In genomic region chr5:13830536-13830935, GRCh38 we compare ENCODE assay signal across 21 cellular contexts.
DNase-seq lines count a peak whose midpoint lies in the region; ATAC-seq and TF ChIP-seq lines count a peak whose summit lies in the region.
"Had no signal": no experiment of that assay in that cellular context is flagged by ENCODE, and none has a peak within 500 bp of the region (broad histone marks: within the 10 kb centered on the region; RNA-seq: fewer than 3 reads in every experiment).

No MANE protein-coding gene starts in this region.

- CTCF ChIA-PET in SK-N-SH (lab: Yijun Ruan, JAX) = no interaction called here

- peaks cover 21% of the 10 kb centered on the region for H3K9me3 Mint-ChIP-seq in GM23338

- H3K27me3 ChIP-seq in GM23338 (ENCODE audit: insufficient read depth) = no peaks in the 10 kb centered on the region
- H3K27me3 ChIP-seq in RWPE2 (ENCODE audit: insufficient read depth, poor library complexity, severe bottlenecking) = no peaks in the 10 kb centered on the region
- H3K27me3 ChIP-seq in mesendoderm (ENCODE audit: insufficient read depth, low read length, poor library complexity) = no peaks in the 10 kb centered on the region
- H3K27me3 ChIP-seq in SJCRH30 = no peaks in the 10 kb centered on the region
- H3K27me3 ChIP-seq in SK-N-SH (ENCODE audit: insufficient read depth) = no peaks in the 10 kb centered on the region

- no peak for DNase-seq in GM23338 (ENCODE audit: low spot score)
- DNase-seq in RWPE2 (ENCODE audit: low spot score) = no peak
- peak; percentile 88 for DNase-seq in epithelial cell of esophagus (ENCODE audit: low read depth)
- DNase-seq in mesendoderm = peak; percentile 10
- DNase-seq in SJCRH30 = no peak
- DNase-seq in SK-N-SH = no peak
- no peak for DNase-seq in Right ventricle myocardium inferior (ENCODE audit: missing footprints)
- DNase-seq: H9; HFFc6; IMR-90; MV-4-11; NCI-H2171; NCI-H345; NCI-H774; NK-92 treated with Interleukin-12 subunit alpha and Interleukin-12 subunit beta, amount 100 ng/mL, for 24 hours; Right ventricle myocardium superior had no signal

- H2BK5ac ChIP-seq in mesendoderm (ENCODE audit: low read length) = no peak overlapping the region

- no peak overlapping the region for H4K8ac ChIP-seq in mesendoderm (ENCODE audit: low read depth, low read length)

- H4K20me1 ChIP-seq in GM23338 (replicated peaks; ENCODE audit: insufficient read depth) (no peaks in the 10 kb centered on the region), SK-N-SH (ENCODE audit: insufficient read depth) (no peaks in the 10 kb centered on the region)

- H3K4me3 ChIP-seq in GM23338 (no peak overlapping the region), RWPE2 (ENCODE audit: severe bottlenecking) (no peak overlapping the region), epithelial cell of esophagus (ENCODE audit: low read length) (no peak overlapping the region), mesendoderm (ENCODE audit: low read length) (no peak overlapping the region), SJCRH30 (no peak overlapping the region), SK-N-SH (ENCODE audit: low read depth in 2 of 2, low read length in 1 of 2) (no peak overlapping the region)
- H3K4me3 ChIP-seq: A549, GM12878 had no signal

- ATAC-seq in GM23338 = peak; percentile 27; the same call in 2 of the 3 replicates
- peak; percentile 67 for ATAC-seq in RWPE2 (ENCODE audit: low read depth)
- ATAC-seq in Right ventricle myocardium inferior = no peak
- ATAC-seq: GM12878 had no signal

- H3K56ac ChIP-seq in mesendoderm (ENCODE audit: low read length) = no peak overlapping the region

- no peak for TF ChIP-seq RAD21 in SK-N-SH (IDR thresholded peaks at IDR 0.05; ENCODE audit: low read length)

- H3K36me3 Mint-ChIP-seq in GM23338 (ENCODE audit: low read depth) = peaks cover 16% of the 10 kb centered on the region
- H3K36me3 Mint-ChIP-seq: CD14-positive monocyte had no signal

- H3K79me2 ChIP-seq in GM23338 (replicated peaks; ENCODE audit: insufficient read depth) (no peaks in the 10 kb centered on the region), mesendoderm (ENCODE audit: control insufficient read depth, insufficient read depth, low read length) (no peaks in the 10 kb centered on the region), SK-N-SH (ENCODE audit: insufficient read depth) (no peaks in the 10 kb centered on the region)

- no peak overlapping the region for H3K23ac ChIP-seq in mesendoderm (ENCODE audit: low read length)

- peaks cover 4% of the 10 kb centered on the region; the same call in 1 of the 2 replicates for H3K4me1 ChIP-seq in GM23338 (ENCODE audit: insufficient read depth)
- H3K4me1 ChIP-seq in RWPE2 (ENCODE audit: insufficient read depth, poor library complexity, severe bottlenecking) = peaks cover 8% of the 10 kb centered on the region
- no peaks in the 10 kb centered on the region for H3K4me1 ChIP-seq in mesendoderm (ENCODE audit: control insufficient read depth, low read depth, low read length)
- no peaks in the 10 kb centered on the region for H3K4me1 ChIP-seq in SJCRH30
- H3K4me1 ChIP-seq in SK-N-SH (ENCODE audit: control insufficient read depth in 1 of 2, insufficient read depth in 2 of 2, low read depth in 1 of 2, low read length in 1 of 2) = no peaks in the 10 kb centered on the region
- H3K4me1 ChIP-seq: A549 had no signal

- H3K36me3 ChIP-seq in GM23338 (ENCODE audit: insufficient read depth) (no peaks in the 10 kb centered on the region), RWPE2 (ENCODE audit: low read depth) (no peaks in the 10 kb centered on the region), mesendoderm (ENCODE audit: control insufficient read depth, insufficient read depth, low read length) (no peaks in the 10 kb centered on the region), SJCRH30 (no peaks in the 10 kb centered on the region), SK-N-SH (replicated peaks in 1 of 2; ENCODE audit: control insufficient read depth in 1 of 2, insufficient read depth in 2 of 2, low read length in 1 of 2) (no peaks in the 10 kb centered on the region)

- peaks cover 12% of the 10 kb centered on the region for H3K4me1 Mint-ChIP-seq in GM23338
- H3K4me1 Mint-ChIP-seq: B cell, CD14-positive monocyte had no signal

- H4K5ac ChIP-seq in mesendoderm (ENCODE audit: low read length) = no peak overlapping the region

- POLR2A ChIA-PET in SK-N-SH (lab: Yijun Ruan, JAX) = no interaction called here

- H2AFZ ChIP-seq in GM23338 (no peak overlapping the region), SK-N-SH (ENCODE audit: low read depth) (no peak overlapping the region)

- H3K4me2 ChIP-seq in GM23338 = no peak overlapping the region
- H3K4me2 ChIP-seq in mesendoderm (ENCODE audit: low read length) = no peak overlapping the region
- no peak overlapping the region for H3K4me2 ChIP-seq in SK-N-SH
- H3K4me2 ChIP-seq: A549, KMS-11 had no signal

- H3K4ac ChIP-seq in mesendoderm (ENCODE audit: low read depth, low read length) = no peak overlapping the region

- no peak for TF ChIP-seq EP300 in SK-N-SH (IDR thresholded peaks at IDR 0.05; ENCODE audit: borderline replicate concordance in 1 of 2, low read depth in 1 of 2, low read length in 1 of 2)

- no peak overlapping the region for H2BK120ac ChIP-seq in mesendoderm (ENCODE audit: low read depth, low read length)

- no peak overlapping the region for H3K18ac ChIP-seq in mesendoderm (ENCODE audit: low read length)

- H3K9me3 ChIP-seq in RWPE2 (ENCODE audit: severe bottlenecking) = no peaks in the 10 kb centered on the region
- no peaks in the 10 kb centered on the region for H3K9me3 ChIP-seq in SJCRH30 (replicated peaks)
- H3K9me3 ChIP-seq in SK-N-SH = no peaks in the 10 kb centered on the region
- H3K9me3 ChIP-seq: A549 had no signal

- H3K4me3 Mint-ChIP-seq in GM23338 = no peak overlapping the region
- H3K4me3 Mint-ChIP-seq: B cell, CD14-positive monocyte, H9, HFFc6 had no signal

- no peak overlapping the region for H2BK15ac ChIP-seq in mesendoderm (replicated peaks; ENCODE audit: low read depth)

- H3K27ac ChIP-seq in GM23338 (ENCODE audit: low read depth) (no peak overlapping the region), RWPE2 (ENCODE audit: poor library complexity, severe bottlenecking) (peak overlapping the region; percentile 4), mesendoderm (ENCODE audit: low read depth, low read length) (no peak overlapping the region), SJCRH30 (no peak overlapping the region), SK-N-SH (ENCODE audit: low read depth in 2 of 2, low read length in 1 of 2) (no peak overlapping the region)
- H3K27ac ChIP-seq: A549, KMS-11 had no signal

- TF ChIP-seq CTCF in GM23338 (conservative IDR thresholded peaks at IDR 0.05; ENCODE audit: low read depth in 2 of 2) (no peak), RWPE2 (IDR thresholded peaks at IDR 0.05; ENCODE audit: poor library complexity, severe bottlenecking) (no peak), epithelial cell of esophagus (IDR thresholded peaks at IDR 0.05; ENCODE audit: insufficient read depth, low read depth, low read length, missing control alignments) (no peak), SK-N-SH (IDR thresholded peaks at IDR 0.05) (no peak)

- intact Hi-C loops in Right ventricle myocardium inferior (cut with DNase I) = no loop called here

- H3K9me2 ChIP-seq in GM23338 (ENCODE audit: insufficient read depth) (peaks cover 13% of the 10 kb centered on the region; the same call in 1 of the 2 replicates), SK-N-SH (no peaks in the 10 kb centered on the region)

- WGBS in mesendoderm (ENCODE audit: extremely low coverage, insufficient coverage, low lambda C conversion rate) = no CpG with 5 or more reads among the region's 9 CpGs
- WGBS in SK-N-SH (ENCODE audit: low lambda C conversion rate) = 11% methylated on average over 9 of the region's 9 CpGs

- no peak overlapping the region for H3K9ac ChIP-seq in mesendoderm (ENCODE audit: low read length)
- no peak overlapping the region for H3K9ac ChIP-seq in SK-N-SH
- H3K9ac ChIP-seq: KMS-11 had no signal

- H3F3A ChIP-seq in GM23338 (replicated peaks; ENCODE audit: low read depth) (no peaks in the 10 kb centered on the region), SK-N-SH (replicated peaks; ENCODE audit: insufficient read depth) (no peaks in the 10 kb centered on the region)

- no peaks in the 10 kb centered on the region for H3K79me1 ChIP-seq in mesendoderm (ENCODE audit: low read length)

- H2AK5ac ChIP-seq in mesendoderm (ENCODE audit: low read length) = no peak overlapping the region

- no peaks in the 10 kb centered on the region for H3K27me3 Mint-ChIP-seq in GM23338 (ENCODE audit: insufficient read depth, low read depth, poor library complexity)
- H3K27me3 Mint-ChIP-seq: B cell had no signal

- H3K27ac Mint-ChIP-seq in GM23338 = no peak overlapping the region
- H3K27ac Mint-ChIP-seq: B cell, CD14-positive monocyte, H9, HFFc6 had no signal

TF ChIP-seq in GM23338, 12 proteins besides CTCF, POLR2A, EP300 and RAD21 (continues in another document):
- TF ChIP-seq CREB1 (CRISPR knock-in tag; IDR thresholded peaks at IDR 0.05; ENCODE audit: low read depth) = no peak

TF ChIP-seq in SK-N-SH, 30 proteins besides CTCF, POLR2A, EP300 and RAD21 (continues in another document):
- no peak for TF ChIP-seq SMC3 (IDR thresholded peaks at IDR 0.05; ENCODE audit: low read depth, low read length)
- TF ChIP-seq USF1 (IDR thresholded peaks at IDR 0.05; ENCODE audit: borderline replicate concordance, low read depth) = no peak
- TF ChIP-seq ZBTB33 (IDR thresholded peaks at IDR 0.05; ENCODE audit: borderline replicate concordance, low read depth) = no peak
- TF ChIP-seq POLR2AphosphoS5 (IDR thresholded peaks at IDR 0.05; ENCODE audit: low read depth, low read length) = no peak
- TF ChIP-seq ELF1 (IDR thresholded peaks at IDR 0.05) = no peak
- TF ChIP-seq FOSL2 (IDR thresholded peaks at IDR 0.05; ENCODE audit: borderline replicate concordance, low read depth) = no peak

Comparison
In these comparisons a context has a peak if more than half of its experiments do, and no peak if none do; other contexts are left out.
1. DNase-seq: peak in epithelial cell of esophagus (single experiment) and mesendoderm (single experiment); none in GM23338 (single experiment), RWPE2 (single experiment), SJCRH30 (0 of 2), SK-N-SH (single experiment) and Right ventricle myocardium inferior (single experiment).